In genomic region chr4:30696195-30696594, GRCh38 we compare ENCODE assay signal across 28 cellular contexts. TPM values are rescaled to one million over a fixed set of nuclear protein-coding genes. Genes with fewer than 3 reads are reported as not detected.
"Had no signal": no experiment of that assay in that cellular context is flagged by ENCODE, and none has a peak within 500 bp of the region (broad histone marks: within the 10 kb centered on the region; RNA-seq: fewer than 3 reads in every experiment).

No MANE protein-coding gene starts in this region.

- H3K27ac ChIP-seq: Peyer's patch had no signal

- H3K4me3 ChIP-seq: Peyer's patch had no signal

- DNase-seq: activated CD4-positive, alpha-beta T cell treated with anti-CD3 and anti-CD28 coated beads for 48 hours; activated CD4-positive, alpha-beta T cell treated with anti-CD3 and anti-CD28 coated beads, Interleukin-2, amount 50 U/mL, for 4 hours; activated CD4-positive, CD25-positive, alpha-beta regulatory T cell treated with anti-CD3 and anti-CD28 coated beads, Interleukin-2, amount 50 U/mL, for 72 hours; activated CD8-positive, alpha-beta T cell treated with anti-CD3 and anti-CD28 coated beads, Interleukin-2, amount 10 ng/mL, durations not matched to agents 7 days and 5 days; activated effector memory CD4-positive, alpha-beta T cell treated with anti-CD3 and anti-CD28 coated beads, Interleukin-2, amount 50 U/mL, for 16 hours; activated naive CD4-positive, alpha-beta T cell treated with Interleukin-2 at 50 U/mL for 16 hours; activated T-cell treated with anti-CD3 and anti-CD28 coated beads, Interleukin-2, amount 50 U/mL, for 24 hours; anterior cingulate cortex; caudate nucleus; KG1; NCI-H1092; NCI-H1417; NCI-H1694; NCI-H2029; NCI-H2107; NCI-H2171 treated with DMSO at 0.1 percent for 48 hours; NCI-H345; NCI-H510A; NCI-H526 treated with DMSO at 0.1 percent for 48 hours; NCI-H82; NK-92 treated with Interleukin-12 subunit alpha and Interleukin-12 subunit beta, amount 100 ng/mL, for 24 hours; Peyer's patch; SIG-M5; T-helper 17 cell; T-helper 9 cell had no signal

- H3K36me3 ChIP-seq: Peyer's patch had no signal

- H3K9me3 ChIP-seq: Peyer's patch had no signal

- ATAC-seq: activated CD8-positive, alpha-beta T cell treated with anti-CD3 and anti-CD28 coated beads, Interleukin-2, amount 10 ng/mL, durations not matched to agents 7 days and 5 days; activated naive CD4-positive, alpha-beta T cell treated with anti-CD3 and anti-CD28 coated beads, Interleukin-2, amount 50 U/mL, for 72 hours; T-helper 17 cell; WTC11 had no signal

- H3K27me3 ChIP-seq: Peyer's patch had no signal

- H3K4me1 ChIP-seq: Peyer's patch had no signal

RNA-seq across cellular contexts. Expression of gene PCDH7, which starts 24.0 kb away (rescaled TPM):
- total RNA-seq: activated CD8-positive, alpha-beta T cell treated with anti-CD3 and anti-CD28 coated beads, Interleukin-2, amount 10 ng/mL, durations not matched to agents 7 days and 5 days; activated naive CD4-positive, alpha-beta T cell treated with anti-CD3 and anti-CD28 coated beads, Interleukin-2, amount 50 U/mL, for 72 hours; T-helper 17 cell had no signal
- polyA plus RNA-seq: IgD-negative memory B cell had no signal
